ENCODE assay signal across 14 cellular contexts in genomic region chr2:173959358-173959884, GRCh38. TPM values are rescaled to one million over a fixed set of nuclear protein-coding genes. Genes with fewer than 3 reads are reported as not detected.
DNase-seq lines count a peak whose midpoint lies in the region; ATAC-seq and TF ChIP-seq lines count a peak whose summit lies in the region.
"Had no signal": no experiment of that assay in that cellular context is flagged by ENCODE, and none has a peak within 500 bp of the region (broad histone marks: within the 10 kb centered on the region; RNA-seq: fewer than 3 reads in every experiment).

No MANE protein-coding gene starts in this region.

- H3K9me3 ChIP-seq in Panc1 (ENCODE audit: control insufficient read depth, insufficient read depth, low read depth, low read length): peaks cover 9% of the 10 kb centered on the region; the same call in 1 of the 2 replicates

- no peak overlapping the region for H3K4me3 ChIP-seq in Panc1 (ENCODE audit: low read depth in 2 of 2, low read length in 2 of 2)
- H3K4me3 ChIP-seq: smooth muscle cell had no signal

- in situ Hi-C loops in Panc1 (cut with HindIII; ENCODE audit: low pct_unique_long_range_greater_than_20kb, low sequenced_read_pairs): no loop called here

- H3K9me3 Mint-ChIP-seq in activated T-cell treated with anti-CD3 and anti-CD28 coated beads, Interleukin-2, amount 50 U/mL, for 72 hours: no peaks in the 10 kb centered on the region
- peaks cover 9% of the 10 kb centered on the region for H3K9me3 Mint-ChIP-seq in chondrocyte (ENCODE audit: low read depth)
- H3K9me3 Mint-ChIP-seq in stimulated activated naive B cell treated with anti-CD40 and anti-IgM and Interleukin-4, amounts not matched to agents 10 μg/mL and 1 μg/mL and 100 μg/mL, for 72 hours: peaks cover 0 to 2% of the 10 kb centered on the region in 2 donors

- peaks cover 27% of the 10 kb centered on the region for H3K36me3 ChIP-seq in Panc1 (ENCODE audit: control insufficient read depth, insufficient read depth, low read length)

- peak overlapping the region; percentile 98 for H3K27ac Mint-ChIP-seq in activated T-cell treated with anti-CD3 and anti-CD28 coated beads, Interleukin-2, amount 50 U/mL, for 72 hours
- peak overlapping the region; percentile 71 for H3K27ac Mint-ChIP-seq in chondrocyte (ENCODE audit: unreplicated experiment)
- peak overlapping the region; percentile 83 for H3K27ac Mint-ChIP-seq in stimulated activated naive B cell treated with anti-CD40 and anti-IgM and Interleukin-4, amounts not matched to agents 10 μg/mL and 1 μg/mL and 100 μg/mL, for 72 hours

- TF ChIP-seq CTCF in Panc1 (IDR thresholded peaks at IDR 0.05) (no peak), chondrocyte (IDR thresholded peaks at IDR 0.05) (no peak)

- peak overlapping the region; percentile 69 to 93 for H3K4me3 Mint-ChIP-seq in activated T-cell treated with anti-CD3 and anti-CD28 coated beads, Interleukin-2, amount 50 U/mL, for 72 hours
- H3K4me3 Mint-ChIP-seq in chondrocyte (ENCODE audit: unreplicated experiment): no peak overlapping the region
- H3K4me3 Mint-ChIP-seq in stimulated activated naive B cell treated with anti-CD40 and anti-IgM and Interleukin-4, amounts not matched to agents 10 μg/mL and 1 μg/mL and 100 μg/mL, for 72 hours: peak overlapping the region; percentile 44

- intact Hi-C loops in Panc1 (cut with micrococcal nuclease; ENCODE audit: unreplicated experiment): no loop called here

- no peaks in the 10 kb centered on the region for H3K27me3 Mint-ChIP-seq in activated T-cell treated with anti-CD3 and anti-CD28 coated beads, Interleukin-2, amount 50 U/mL, for 72 hours (ENCODE audit: low read depth)
- no peaks in the 10 kb centered on the region for H3K27me3 Mint-ChIP-seq in chondrocyte (ENCODE audit: low read depth)
- no peaks in the 10 kb centered on the region for H3K27me3 Mint-ChIP-seq in stimulated activated naive B cell treated with anti-CD40 and anti-IgM and Interleukin-4, amounts not matched to agents 10 μg/mL and 1 μg/mL and 100 μg/mL, for 72 hours

- peaks cover 82% of the 10 kb centered on the region for H3K4me1 Mint-ChIP-seq in activated T-cell treated with anti-CD3 and anti-CD28 coated beads, Interleukin-2, amount 50 U/mL, for 72 hours (ENCODE audit: low read depth)
- peaks cover 59% of the 10 kb centered on the region for H3K4me1 Mint-ChIP-seq in chondrocyte (ENCODE audit: low read depth)
- H3K4me1 Mint-ChIP-seq in stimulated activated naive B cell treated with anti-CD40 and anti-IgM and Interleukin-4, amounts not matched to agents 10 μg/mL and 1 μg/mL and 100 μg/mL, for 72 hours: peaks cover 29 to 66% of the 10 kb centered on the region in 2 donors

- no peak for DNase-seq in activated T-cell treated with anti-CD3 and anti-CD28 coated beads, Interleukin-2, amount 50 U/mL, for 72 hours
- no peak for DNase-seq in activated T-cell treated with anti-CD3 and anti-CD28 coated beads, Interleukin-2, amount 50 U/mL, for 1 hour
- DNase-seq in Panc1 (ENCODE audit: low read depth, low spot score): no peak
- no peak for DNase-seq in chondrocyte (ENCODE audit: low spot score)
- DNase-seq in stimulated activated naive B cell treated with anti-CD40 and anti-IgM and Interleukin-4, amounts not matched to agents 10 μg/mL and 1 μg/mL and 100 μg/mL, for 72 hours: no peak
- no peak for DNase-seq in GM19238 (ENCODE audit: insufficient read length, low spot score)
- DNase-seq: activated CD4-positive, CD25-positive, alpha-beta regulatory T cell treated with anti-CD3 and anti-CD28 coated beads, Interleukin-2, amount 50 U/mL, for 72 hours; amniotic stem cell; foreskin melanocyte; NCI-H1436; NCI-H524 treated with DMSO at 0.1 percent for 48 hours had no signal

- BruUV-seq in Panc1 (replicated peaks; lab: Mats Ljungman, UMichigan): no TSS peak

- CTCF ChIA-PET in Panc1 (lab: Charles Lee): no interaction called here

- POLR2A ChIA-PET in Panc1 (lab: Charles Lee): no interaction called here

- H3K27ac ChIP-seq in Panc1 (ENCODE audit: low read length): peak overlapping the region; percentile 19; the same call in 1 of the 2 replicates

- no peak for ATAC-seq in activated T-cell treated with anti-CD3 and anti-CD28 coated beads, Interleukin-2, amount 50 U/mL, for 72 hours (replicated peaks in 1 of 2)
- ATAC-seq in Panc1 (no peak), HG02642 (IDR thresholded peaks at IDR 0.05; ENCODE audit: poor library complexity, unreplicated experiment) (no peak), HG03571 (IDR thresholded peaks at IDR 0.05; ENCODE audit: unreplicated experiment) (no peak)
- ATAC-seq in stimulated activated naive B cell treated with anti-CD40 and anti-IgM and Interleukin-4, amounts not matched to agents 10 μg/mL and 1 μg/mL and 100 μg/mL, for 72 hours (replicated peaks): no peak

- H3K36me3 Mint-ChIP-seq in activated T-cell treated with anti-CD3 and anti-CD28 coated beads, Interleukin-2, amount 50 U/mL, for 72 hours (ENCODE audit: insufficient read depth in 2 of 2): peaks cover 16 to 45% of the 10 kb centered on the region in 2 donors
- peaks cover 23% of the 10 kb centered on the region for H3K36me3 Mint-ChIP-seq in chondrocyte (ENCODE audit: low read depth)
- H3K36me3 Mint-ChIP-seq in stimulated activated naive B cell treated with anti-CD40 and anti-IgM and Interleukin-4, amounts not matched to agents 10 μg/mL and 1 μg/mL and 100 μg/mL, for 72 hours: peaks cover 39 to 63% of the 10 kb centered on the region in 2 donors

- H3K4me1 ChIP-seq in Panc1 (ENCODE audit: control insufficient read depth, insufficient read depth, low read length): peaks cover 43% of the 10 kb centered on the region

- no peaks in the 10 kb centered on the region for H3K27me3 ChIP-seq in Panc1 (ENCODE audit: control insufficient read depth, insufficient read depth, low read length)

RNA-seq across cellular contexts. Expression of gene SP3, which starts 5.8 kb away (rescaled TPM):
- 100 to 1,000 TPM; 106 to 128 TPM for total RNA-seq in activated T-cell treated with anti-CD3 and anti-CD28 coated beads, Interleukin-2, amount 50 U/mL, for 72 hours
- total RNA-seq in Panc1 (2021; ENCODE audit: unreplicated experiment): 80.2 TPM
- 40.3 TPM for polyA plus RNA-seq in Panc1 (2012; ENCODE audit: insufficient read length)
- 56.9 to 59.4 TPM (median 58.7 TPM) in 3 replicates for total RNA-seq in chondrocyte
